1 cellular context compared by ENCODE assay signal in the genomic region with DNA sequence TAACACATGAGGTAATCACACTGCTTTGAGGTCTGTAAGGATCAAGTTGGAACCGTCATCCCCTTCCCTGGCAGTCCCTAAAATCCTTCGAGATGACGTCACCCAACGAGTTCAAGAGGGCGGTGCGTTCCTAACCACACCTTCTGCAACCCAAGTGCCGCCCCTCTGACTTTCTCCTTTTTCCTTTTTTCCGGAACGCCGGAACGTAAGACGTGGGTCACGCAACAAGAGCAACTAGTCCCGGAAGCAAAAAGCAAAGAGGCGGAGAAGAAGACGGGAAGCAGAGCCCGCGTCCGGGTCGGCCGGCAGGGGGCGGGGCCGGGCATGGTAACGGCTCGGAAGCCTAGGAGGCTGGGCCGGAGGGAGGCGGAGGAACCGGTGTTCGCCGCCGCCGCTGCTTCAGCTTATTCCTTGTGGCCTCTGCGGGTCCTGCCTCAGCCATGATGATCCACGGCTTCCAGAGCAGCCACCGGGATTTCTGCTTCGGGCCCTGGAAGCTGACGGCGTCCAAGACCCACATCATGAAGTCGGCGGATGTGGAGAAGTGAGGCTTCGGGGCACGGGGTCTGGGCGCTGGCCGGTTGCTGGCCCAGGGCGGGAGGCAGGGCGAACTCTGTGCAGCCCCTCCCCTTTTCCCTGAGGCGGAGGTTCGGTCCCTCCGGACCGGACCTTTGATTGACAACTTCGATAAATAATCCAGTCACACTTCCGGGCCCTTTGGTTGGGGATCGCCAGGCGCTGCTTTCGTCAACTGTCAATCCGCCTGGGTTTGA.
A peak's percentile ranks its signal among the peaks of the same experiment; 100 is the strongest.
TF ChIP-seq lines count a peak whose summit lies in the region.

A gene (plus strand): TSS at position 325 of the 773 bp plus-strand sequence. CDS start 116 bp downstream, at position 441.

TF ChIP-seq in GM12878, 131 proteins besides CTCF, POLR2A, EP300 and RAD21 (continued from another document):
- TF ChIP-seq, protein P1, sequence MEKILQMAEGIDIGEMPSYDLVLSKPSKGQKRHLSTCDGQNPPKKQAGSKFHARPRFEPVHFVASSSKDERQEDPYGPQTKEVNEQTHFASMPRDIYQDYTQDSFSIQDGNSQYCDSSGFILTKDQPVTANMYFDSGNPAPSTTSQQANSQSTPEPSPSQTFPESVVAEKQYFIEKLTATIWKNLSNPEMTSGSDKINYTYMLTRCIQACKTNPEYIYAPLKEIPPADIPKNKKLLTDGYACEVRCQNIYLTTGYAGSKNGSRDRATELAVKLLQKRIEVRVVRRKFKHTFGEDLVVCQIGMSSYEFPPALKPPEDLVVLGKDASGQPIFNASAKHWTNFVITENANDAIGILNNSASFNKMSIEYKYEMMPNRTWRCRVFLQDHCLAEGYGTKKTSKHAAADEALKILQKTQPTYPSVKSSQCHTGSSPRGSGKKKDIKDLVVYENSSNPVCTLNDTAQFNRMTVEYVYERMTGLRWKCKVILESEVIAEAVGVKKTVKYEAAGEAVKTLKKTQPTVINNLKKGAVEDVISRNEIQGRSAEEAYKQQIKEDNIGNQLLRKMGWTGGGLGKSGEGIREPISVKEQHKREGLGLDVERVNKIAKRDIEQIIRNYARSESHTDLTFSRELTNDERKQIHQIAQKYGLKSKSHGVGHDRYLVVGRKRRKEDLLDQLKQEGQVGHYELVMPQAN (conservative IDR thresholded peaks at IDR 0.05), result peak; percentile 80
- TF ChIP-seq NBN (IDR thresholded peaks at IDR 0.05), result peak; percentile 98
- TF ChIP-seq, protein P2, sequence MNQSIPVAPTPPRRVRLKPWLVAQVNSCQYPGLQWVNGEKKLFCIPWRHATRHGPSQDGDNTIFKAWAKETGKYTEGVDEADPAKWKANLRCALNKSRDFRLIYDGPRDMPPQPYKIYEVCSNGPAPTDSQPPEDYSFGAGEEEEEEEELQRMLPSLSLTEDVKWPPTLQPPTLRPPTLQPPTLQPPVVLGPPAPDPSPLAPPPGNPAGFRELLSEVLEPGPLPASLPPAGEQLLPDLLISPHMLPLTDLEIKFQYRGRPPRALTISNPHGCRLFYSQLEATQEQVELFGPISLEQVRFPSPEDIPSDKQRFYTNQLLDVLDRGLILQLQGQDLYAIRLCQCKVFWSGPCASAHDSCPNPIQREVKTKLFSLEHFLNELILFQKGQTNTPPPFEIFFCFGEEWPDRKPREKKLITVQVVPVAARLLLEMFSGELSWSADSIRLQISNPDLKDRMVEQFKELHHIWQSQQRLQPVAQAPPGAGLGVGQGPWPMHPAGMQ (IDR thresholded peaks at IDR 0.05; ENCODE audit: borderline replicate concordance), result no peak
- no peak for TF ChIP-seq RFX5 (IDR thresholded peaks at IDR 0.05; ENCODE audit: low read depth, low read length)
- peak; percentile 54; the same call in 1 of the 2 replicates for TF ChIP-seq HCFC1 (IDR thresholded peaks at IDR 0.05; ENCODE audit: low read length)
- no peak for TF ChIP-seq ESRRA (IDR thresholded peaks at IDR 0.05; ENCODE audit: low read length)
- peak; percentile 71 for TF ChIP-seq GATAD2B (conservative IDR thresholded peaks at IDR 0.05; ENCODE audit: low read depth)
- TF ChIP-seq GABPA (IDR thresholded peaks at IDR 0.05; ENCODE audit: low read depth), result peak; percentile 94
- peak in 1 of 2 experiments; percentile 80; a peak in 2 of 4 replicates for TF ChIP-seq SRF (IDR thresholded peaks at IDR 0.05; ENCODE audit: low read depth in 2 of 2, low read length in 2 of 2)
- TF ChIP-seq, protein P3, sequence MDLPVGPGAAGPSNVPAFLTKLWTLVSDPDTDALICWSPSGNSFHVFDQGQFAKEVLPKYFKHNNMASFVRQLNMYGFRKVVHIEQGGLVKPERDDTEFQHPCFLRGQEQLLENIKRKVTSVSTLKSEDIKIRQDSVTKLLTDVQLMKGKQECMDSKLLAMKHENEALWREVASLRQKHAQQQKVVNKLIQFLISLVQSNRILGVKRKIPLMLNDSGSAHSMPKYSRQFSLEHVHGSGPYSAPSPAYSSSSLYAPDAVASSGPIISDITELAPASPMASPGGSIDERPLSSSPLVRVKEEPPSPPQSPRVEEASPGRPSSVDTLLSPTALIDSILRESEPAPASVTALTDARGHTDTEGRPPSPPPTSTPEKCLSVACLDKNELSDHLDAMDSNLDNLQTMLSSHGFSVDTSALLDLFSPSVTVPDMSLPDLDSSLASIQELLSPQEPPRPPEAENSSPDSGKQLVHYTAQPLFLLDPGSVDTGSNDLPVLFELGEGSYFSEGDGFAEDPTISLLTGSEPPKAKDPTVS (IDR thresholded peaks at IDR 0.05; ENCODE audit: low read depth, low read length), result no peak
- TF ChIP-seq TCF12 (IDR thresholded peaks at IDR 0.05; ENCODE audit: low read depth, low read length), result 0 out of 2 replicates have a peak, but pooled peaks have one; percentile 24
- TF ChIP-seq SPI1 (IDR thresholded peaks at IDR 0.05; ENCODE audit: borderline replicate concordance, insufficient read depth, low read depth, low read length), result no peak
- peak; percentile 13 to 19; a peak in 2 of 4 replicates for TF ChIP-seq BHLHE40 (IDR thresholded peaks at IDR 0.05; ENCODE audit: borderline replicate concordance in 1 of 2, low read depth in 2 of 2, low read length in 1 of 2)
- no peak for TF ChIP-seq STAT1 (conservative IDR thresholded peaks at IDR 0.05)
- TF ChIP-seq HDAC6 (IDR thresholded peaks at IDR 0.05; ENCODE audit: unreplicated experiment), result peak; percentile 7
- TF ChIP-seq, protein P4, sequence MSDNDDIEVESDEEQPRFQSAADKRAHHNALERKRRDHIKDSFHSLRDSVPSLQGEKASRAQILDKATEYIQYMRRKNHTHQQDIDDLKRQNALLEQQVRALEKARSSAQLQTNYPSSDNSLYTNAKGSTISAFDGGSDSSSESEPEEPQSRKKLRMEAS (IDR thresholded peaks at IDR 0.05; ENCODE audit: low read depth, low read length), result 0 out of 2 replicates have a peak, but pooled peaks have one; percentile 22
- TF ChIP-seq, protein P5, sequence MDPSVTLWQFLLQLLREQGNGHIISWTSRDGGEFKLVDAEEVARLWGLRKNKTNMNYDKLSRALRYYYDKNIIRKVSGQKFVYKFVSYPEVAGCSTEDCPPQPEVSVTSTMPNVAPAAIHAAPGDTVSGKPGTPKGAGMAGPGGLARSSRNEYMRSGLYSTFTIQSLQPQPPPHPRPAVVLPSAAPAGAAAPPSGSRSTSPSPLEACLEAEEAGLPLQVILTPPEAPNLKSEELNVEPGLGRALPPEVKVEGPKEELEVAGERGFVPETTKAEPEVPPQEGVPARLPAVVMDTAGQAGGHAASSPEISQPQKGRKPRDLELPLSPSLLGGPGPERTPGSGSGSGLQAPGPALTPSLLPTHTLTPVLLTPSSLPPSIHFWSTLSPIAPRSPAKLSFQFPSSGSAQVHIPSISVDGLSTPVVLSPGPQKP (IDR thresholded peaks at IDR 0.05; ENCODE audit: low read depth, low read length), result peak; percentile 69
- TF ChIP-seq SP1 (IDR thresholded peaks at IDR 0.05; ENCODE audit: low read depth, low read length), result no peak
- TF ChIP-seq TARDBP (IDR thresholded peaks at IDR 0.05; ENCODE audit: borderline replicate concordance), result no peak; the same call in 1 of the 2 replicates
- peak; percentile 10 for TF ChIP-seq KLF5 (IDR thresholded peaks at IDR 0.05; ENCODE audit: partially characterized antibody)
- TF ChIP-seq MTA2 (IDR thresholded peaks at IDR 0.05; ENCODE audit: low read depth), result peak; percentile 85
- 0 out of 2 replicates have a peak, but pooled peaks have one; percentile 24 for TF ChIP-seq MEF2A (IDR thresholded peaks at IDR 0.05; ENCODE audit: insufficient read depth, low read depth, low read length)
- peak; percentile 100 for TF ChIP-seq ATF7 (IDR thresholded peaks at IDR 0.05; ENCODE audit: low read depth)
- TF ChIP-seq, protein P6, sequence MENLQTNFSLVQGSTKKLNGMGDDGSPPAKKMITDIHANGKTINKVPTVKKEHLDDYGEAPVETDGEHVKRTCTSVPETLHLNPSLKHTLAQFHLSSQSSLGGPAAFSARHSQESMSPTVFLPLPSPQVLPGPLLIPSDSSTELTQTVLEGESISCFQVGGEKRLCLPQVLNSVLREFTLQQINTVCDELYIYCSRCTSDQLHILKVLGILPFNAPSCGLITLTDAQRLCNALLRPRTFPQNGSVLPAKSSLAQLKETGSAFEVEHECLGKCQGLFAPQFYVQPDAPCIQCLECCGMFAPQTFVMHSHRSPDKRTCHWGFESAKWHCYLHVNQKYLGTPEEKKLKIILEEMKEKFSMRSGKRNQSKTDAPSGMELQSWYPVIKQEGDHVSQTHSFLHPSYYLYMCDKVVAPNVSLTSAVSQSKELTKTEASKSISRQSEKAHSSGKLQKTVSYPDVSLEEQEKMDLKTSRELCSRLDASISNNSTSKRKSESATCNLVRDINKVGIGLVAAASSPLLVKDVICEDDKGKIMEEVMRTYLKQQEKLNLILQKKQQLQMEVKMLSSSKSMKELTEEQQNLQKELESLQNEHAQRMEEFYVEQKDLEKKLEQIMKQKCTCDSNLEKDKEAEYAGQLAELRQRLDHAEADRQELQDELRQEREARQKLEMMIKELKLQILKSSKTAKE (IDR thresholded peaks at IDR 0.05; ENCODE audit: low read depth, poor library complexity, severe bottlenecking), result peak; percentile 64
- no peak for TF ChIP-seq PAX5 (IDR thresholded peaks at IDR 0.05; ENCODE audit: borderline replicate concordance, low read depth, low read length)
- TF ChIP-seq DPF2 (IDR thresholded peaks at IDR 0.05), result peak; percentile 40; the same call in 1 of the 2 replicates
- no peak for TF ChIP-seq FOS (IDR thresholded peaks at IDR 0.05; ENCODE audit: borderline replicate concordance, extremely low read depth, insufficient read length)
